1 cellular context compared by ENCODE assay signal in genomic region chr20:62897666-62898065, GRCh38.
TF ChIP-seq lines count a peak whose summit lies in the region.

No MANE protein-coding gene starts in this region.

TF ChIP-seq in WTC11, 78 proteins besides CTCF, POLR2A, EP300 and RAD21 (continued from another document):
- TF ChIP-seq ARID4B (CRISPR knock-in tag; IDR thresholded peaks at IDR 0.05; ENCODE audit: borderline replicate concordance): no peak
- TF ChIP-seq MAX (CRISPR knock-in tag; IDR thresholded peaks at IDR 0.05): no peak
- no peak for TF ChIP-seq MLX (CRISPR knock-in tag; IDR thresholded peaks at IDR 0.05)
- TF ChIP-seq ZNF121 (CRISPR knock-in tag; IDR thresholded peaks at IDR 0.05): no peak
- TF ChIP-seq SMAD3 (CRISPR knock-in tag; IDR thresholded peaks at IDR 0.05; ENCODE audit: borderline replicate concordance): no peak
- TF ChIP-seq ETV6 (CRISPR knock-in tag; IDR thresholded peaks at IDR 0.05): no peak
- TF ChIP-seq FOXJ3 (CRISPR knock-in tag; IDR thresholded peaks at IDR 0.05; ENCODE audit: borderline replicate concordance): no peak
- no peak for TF ChIP-seq STAT6 (CRISPR knock-in tag; conservative IDR thresholded peaks at IDR 0.05; ENCODE audit: low read depth)
- TF ChIP-seq PREB (CRISPR knock-in tag; IDR thresholded peaks at IDR 0.05; ENCODE audit: borderline replicate concordance): no peak
- no peak for TF ChIP-seq KAT7 (CRISPR knock-in tag; IDR thresholded peaks at IDR 0.05; ENCODE audit: borderline replicate concordance)
- no peak for TF ChIP-seq TCF7 (CRISPR knock-in tag; IDR thresholded peaks at IDR 0.05; ENCODE audit: low read depth)
